Comparison of ENCODE assay signal across 1 cellular context in the genomic region with DNA sequence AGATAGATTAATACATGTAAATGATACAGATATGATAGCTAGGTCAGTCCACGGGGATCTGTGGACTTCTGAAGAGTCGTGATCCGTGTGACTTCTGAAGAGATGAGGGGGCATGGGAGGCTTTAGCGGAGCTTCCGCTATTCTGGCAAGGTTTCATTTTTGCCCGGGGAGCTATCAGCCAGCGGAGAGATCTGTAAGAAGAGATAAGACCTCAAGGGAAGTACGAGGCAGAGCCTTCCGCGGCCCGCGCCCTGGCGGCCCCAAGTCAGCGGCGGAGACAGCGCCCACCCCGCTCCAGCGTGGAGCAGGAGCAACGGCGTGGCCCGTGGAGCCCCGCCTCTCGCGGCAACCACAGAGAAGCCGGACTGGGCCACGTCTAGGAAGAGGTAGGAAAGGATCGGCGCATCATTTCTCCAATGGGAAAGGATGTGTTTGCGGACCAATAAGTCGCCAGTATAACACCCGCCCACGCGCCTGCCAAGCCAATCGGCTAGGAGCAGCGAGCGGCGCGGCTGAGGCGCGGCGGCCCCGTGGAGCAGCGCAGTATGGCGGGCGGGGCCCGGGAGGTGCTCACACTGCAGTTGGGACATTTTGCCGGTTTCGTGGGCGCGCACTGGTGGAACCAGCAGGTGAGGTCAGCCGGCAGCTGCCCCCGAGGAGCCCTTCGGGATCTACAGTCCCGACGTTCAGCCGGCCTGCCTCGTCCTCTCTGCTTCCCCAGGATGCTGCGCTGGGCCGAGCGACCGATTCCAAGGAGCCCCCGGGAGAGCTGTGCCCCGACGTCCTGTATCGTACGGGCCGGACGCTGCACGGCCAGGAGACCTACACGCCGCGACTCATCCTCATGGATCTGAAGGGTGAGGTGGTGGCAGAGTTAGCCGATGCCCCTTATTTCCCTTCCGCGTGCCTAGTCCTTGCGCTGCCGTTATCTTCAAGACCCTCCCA.
TF ChIP-seq lines count a peak whose summit lies in the region.

No MANE protein-coding gene starts in this region.

TF ChIP-seq in HepG2, 621 proteins besides CTCF, POLR2A, EP300 and RAD21 (continued from another document and continues in another):
- TF ChIP-seq, protein P1, sequence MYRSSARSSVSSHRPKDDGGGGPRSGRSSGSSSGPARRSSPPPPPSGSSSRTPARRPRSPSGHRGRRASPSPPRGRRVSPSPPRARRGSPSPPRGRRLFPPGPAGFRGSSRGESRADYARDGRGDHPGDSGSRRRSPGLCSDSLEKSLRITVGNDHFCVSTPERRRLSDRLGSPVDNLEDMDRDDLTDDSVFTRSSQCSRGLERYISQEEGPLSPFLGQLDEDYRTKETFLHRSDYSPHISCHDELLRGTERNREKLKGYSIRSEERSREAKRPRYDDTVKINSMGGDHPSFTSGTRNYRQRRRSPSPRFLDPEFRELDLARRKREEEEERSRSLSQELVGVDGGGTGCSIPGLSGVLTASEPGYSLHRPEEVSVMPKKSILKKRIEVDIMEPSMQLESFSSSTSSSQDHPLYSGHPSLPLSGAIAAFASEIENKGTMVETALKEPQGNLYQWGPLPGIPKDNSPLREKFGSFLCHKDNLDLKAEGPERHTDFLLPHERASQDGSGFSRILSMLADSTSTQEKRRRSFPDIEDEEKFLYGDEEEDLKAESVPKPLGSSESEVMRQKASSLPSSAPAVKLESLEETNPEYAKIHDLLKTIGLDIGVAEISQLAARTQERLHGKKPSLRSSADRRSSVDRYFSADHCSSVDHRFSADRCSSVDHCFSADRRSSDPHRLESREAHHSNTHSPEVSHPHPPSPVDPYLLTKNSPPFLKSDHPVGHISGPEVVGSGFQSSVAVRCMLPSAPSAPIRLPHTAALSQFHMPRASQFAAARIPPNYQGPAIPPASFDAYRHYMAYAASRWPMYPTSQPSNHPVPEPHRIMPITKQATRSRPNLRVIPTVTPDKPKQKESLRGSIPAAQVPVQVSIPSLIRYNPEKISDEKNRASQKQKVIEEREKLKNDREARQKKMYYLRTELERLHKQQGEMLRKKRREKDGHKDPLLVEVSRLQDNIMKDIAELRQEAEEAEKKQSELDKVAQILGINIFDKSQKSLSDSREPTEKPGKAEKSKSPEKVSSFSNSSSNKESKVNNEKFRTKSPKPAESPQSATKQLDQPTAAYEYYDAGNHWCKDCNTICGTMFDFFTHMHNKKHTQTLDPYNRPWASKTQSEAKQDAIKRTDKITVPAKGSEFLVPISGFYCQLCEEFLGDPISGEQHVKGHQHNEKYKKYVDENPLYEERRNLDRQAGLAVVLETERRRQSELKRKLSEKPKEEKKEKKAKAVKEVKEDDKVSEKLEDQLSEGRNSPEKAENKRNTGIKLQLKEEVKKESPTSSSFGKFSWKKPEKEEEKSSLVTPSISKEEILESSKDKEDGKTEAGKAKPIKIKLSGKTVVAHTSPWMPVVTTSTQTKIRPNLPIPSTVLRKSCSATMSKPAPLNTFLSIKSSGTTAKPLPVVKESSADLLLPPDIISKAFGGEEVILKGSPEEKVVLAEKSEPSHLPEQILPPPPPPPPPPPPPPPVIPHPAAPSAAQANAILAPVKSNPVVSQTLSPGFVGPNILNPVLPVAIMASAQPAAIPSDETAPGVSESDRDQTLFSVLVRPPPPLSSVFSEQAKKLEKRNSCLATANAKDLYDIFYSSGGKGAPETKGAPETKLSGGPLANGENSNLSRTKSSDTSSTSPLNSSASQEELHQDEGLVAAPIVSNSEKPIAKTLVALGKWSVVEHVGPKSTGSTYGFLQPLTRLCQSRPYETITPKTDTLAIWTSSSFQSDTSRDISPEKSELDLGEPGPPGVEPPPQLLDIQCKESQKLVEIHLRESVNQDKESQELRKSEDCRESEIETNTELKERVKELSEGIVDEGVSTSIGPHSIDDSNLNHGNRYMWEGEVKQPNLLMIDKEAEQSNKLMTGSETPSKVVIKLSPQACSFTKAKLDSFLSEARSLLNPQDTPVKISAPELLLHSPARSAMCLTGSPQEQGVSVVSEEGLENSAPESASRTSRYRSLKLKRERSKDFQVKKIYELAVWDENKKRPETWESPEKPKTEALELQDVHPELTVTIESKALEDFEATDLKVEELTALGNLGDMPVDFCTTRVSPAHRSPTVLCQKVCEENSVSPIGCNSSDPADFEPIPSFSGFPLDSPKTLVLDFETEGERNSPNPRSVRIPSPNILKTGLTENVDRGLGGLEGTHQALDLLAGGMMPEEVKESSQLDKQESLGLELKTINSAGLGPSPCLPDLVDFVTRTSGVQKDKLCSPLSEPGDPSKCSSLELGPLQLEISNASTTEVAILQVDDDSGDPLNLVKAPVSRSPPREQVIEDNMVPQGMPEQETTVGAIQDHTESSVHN (CRISPR knock-in tag; IDR thresholded peaks at IDR 0.05): peak; percentile 30; the same call in 1 of the 2 replicates
- TF ChIP-seq AGO2 (optimal IDR thresholded peaks at IDR 0.05; ENCODE audit: low read depth, low read length) (peak; percentile 43), ZNF430 (CRISPR knock-in tag; IDR thresholded peaks at IDR 0.05) (peak; percentile 45; the same call in 1 of the 2 replicates), ARNT2 (CRISPR knock-in tag; IDR thresholded peaks at IDR 0.05; ENCODE audit: low read depth) (0 out of 2 replicates have a peak, but pooled peaks have one; percentile 38), HDAC1 (CRISPR knock-in tag; IDR thresholded peaks at IDR 0.05) (peak; percentile 36; the same call in 1 of the 2 replicates), SP4 (CRISPR knock-in tag; IDR thresholded peaks at IDR 0.05) (peak; percentile 68), THAP9 (CRISPR knock-in tag; IDR thresholded peaks at IDR 0.05; ENCODE audit: borderline replicate concordance) (peak; percentile 52; the same call in 1 of the 2 replicates), CHD2 (IDR thresholded peaks at IDR 0.05; ENCODE audit: low read depth, low read length) (peak; percentile 83), KAT8 (CRISPR knock-in tag; IDR thresholded peaks at IDR 0.05) (peak; percentile 65), PRDM10 (CRISPR knock-in tag; IDR thresholded peaks at IDR 0.05; ENCODE audit: low read depth) (peak; percentile 34; the same call in 1 of the 2 replicates), ZMYM2 (CRISPR knock-in tag; IDR thresholded peaks at IDR 0.05) (0 out of 2 replicates have a peak, but pooled peaks have one; percentile 20), DMAP1 (CRISPR knock-in tag; IDR thresholded peaks at IDR 0.05) (peak; percentile 90), NRL (CRISPR knock-in tag; IDR thresholded peaks at IDR 0.05; ENCODE audit: borderline replicate concordance) (peak; percentile 41; the same call in 1 of the 2 replicates), MYPOP (CRISPR knock-in tag; IDR thresholded peaks at IDR 0.05) (peak; percentile 82), THAP11 (CRISPR knock-in tag; IDR thresholded peaks at IDR 0.05) (peak; percentile 58), GABPB1 (CRISPR knock-in tag; IDR thresholded peaks at IDR 0.05) (peak; percentile 61; the same call in 1 of the 2 replicates), RXRA (CRISPR knock-in tag; IDR thresholded peaks at IDR 0.05) (peak; percentile 50), UBTF (CRISPR knock-in tag; IDR thresholded peaks at IDR 0.05) (peak; percentile 65), ZNF331 (CRISPR knock-in tag; IDR thresholded peaks at IDR 0.05) (0 out of 2 replicates have a peak, but pooled peaks have one; percentile 24), KMT2A (CRISPR knock-in tag; IDR thresholded peaks at IDR 0.05) (0 out of 2 replicates have a peak, but pooled peaks have one; percentile 20), YEATS4 (CRISPR knock-in tag; IDR thresholded peaks at IDR 0.05; ENCODE audit: borderline replicate concordance) (peak; percentile 71; the same call in 1 of the 2 replicates), NR2C2 (CRISPR knock-in tag; IDR thresholded peaks at IDR 0.05; ENCODE audit: borderline replicate concordance) (peak; percentile 26; the same call in 1 of the 2 replicates), RFXAP (CRISPR knock-in tag; IDR thresholded peaks at IDR 0.05; ENCODE audit: borderline replicate concordance) (peak; percentile 43; the same call in 1 of the 2 replicates)
- TF ChIP-seq, protein P2, sequence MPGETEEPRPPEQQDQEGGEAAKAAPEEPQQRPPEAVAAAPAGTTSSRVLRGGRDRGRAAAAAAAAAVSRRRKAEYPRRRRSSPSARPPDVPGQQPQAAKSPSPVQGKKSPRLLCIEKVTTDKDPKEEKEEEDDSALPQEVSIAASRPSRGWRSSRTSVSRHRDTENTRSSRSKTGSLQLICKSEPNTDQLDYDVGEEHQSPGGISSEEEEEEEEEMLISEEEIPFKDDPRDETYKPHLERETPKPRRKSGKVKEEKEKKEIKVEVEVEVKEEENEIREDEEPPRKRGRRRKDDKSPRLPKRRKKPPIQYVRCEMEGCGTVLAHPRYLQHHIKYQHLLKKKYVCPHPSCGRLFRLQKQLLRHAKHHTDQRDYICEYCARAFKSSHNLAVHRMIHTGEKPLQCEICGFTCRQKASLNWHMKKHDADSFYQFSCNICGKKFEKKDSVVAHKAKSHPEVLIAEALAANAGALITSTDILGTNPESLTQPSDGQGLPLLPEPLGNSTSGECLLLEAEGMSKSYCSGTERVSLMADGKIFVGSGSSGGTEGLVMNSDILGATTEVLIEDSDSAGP (CRISPR knock-in tag; IDR thresholded peaks at IDR 0.05; ENCODE audit: borderline replicate concordance): peak; percentile 66; the same call in 1 of the 2 replicates
- TF ChIP-seq, protein P3, sequence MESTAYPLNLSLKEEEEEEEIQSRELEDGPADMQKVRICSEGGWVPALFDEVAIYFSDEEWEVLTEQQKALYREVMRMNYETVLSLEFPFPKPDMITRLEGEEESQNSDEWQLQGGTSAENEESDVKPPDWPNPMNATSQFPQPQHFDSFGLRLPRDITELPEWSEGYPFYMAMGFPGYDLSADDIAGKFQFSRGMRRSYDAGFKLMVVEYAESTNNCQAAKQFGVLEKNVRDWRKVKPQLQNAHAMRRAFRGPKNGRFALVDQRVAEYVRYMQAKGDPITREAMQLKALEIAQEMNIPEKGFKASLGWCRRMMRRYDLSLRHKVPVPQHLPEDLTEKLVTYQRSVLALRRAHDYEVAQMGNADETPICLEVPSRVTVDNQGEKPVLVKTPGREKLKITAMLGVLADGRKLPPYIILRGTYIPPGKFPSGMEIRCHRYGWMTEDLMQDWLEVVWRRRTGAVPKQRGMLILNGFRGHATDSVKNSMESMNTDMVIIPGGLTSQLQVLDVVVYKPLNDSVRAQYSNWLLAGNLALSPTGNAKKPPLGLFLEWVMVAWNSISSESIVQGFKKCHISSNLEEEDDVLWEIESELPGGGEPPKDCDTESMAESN (CRISPR knock-in tag; conservative IDR thresholded peaks at IDR 0.05): 0 out of 2 replicates have a peak, but pooled peaks have one; percentile 65
